31 cellular contexts compared by ENCODE assay signal in the genomic region with DNA sequence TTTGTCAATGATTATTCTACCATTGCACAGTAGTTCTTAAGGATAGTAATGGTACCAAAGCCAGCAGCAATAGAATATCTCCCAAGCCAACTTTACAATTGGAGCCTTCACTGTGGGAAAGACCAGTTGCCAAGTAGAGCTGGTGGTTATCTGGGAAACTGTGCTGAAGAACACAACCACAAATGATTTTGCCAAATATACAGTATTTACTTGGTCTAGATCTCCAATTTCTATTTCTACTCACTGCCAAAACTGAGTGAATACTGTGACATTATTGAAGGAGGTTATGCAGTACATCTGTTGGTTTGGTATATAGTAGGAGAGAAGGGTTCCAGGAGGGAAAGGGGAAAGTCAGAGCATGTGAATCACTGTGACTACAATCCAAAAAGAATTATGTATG. TPM values are rescaled to one million over a fixed set of nuclear protein-coding genes. Genes with fewer than 3 reads are reported as not detected.
A peak's percentile ranks its signal among the peaks of the same experiment; 100 is the strongest.
DNase-seq lines count a peak whose midpoint lies in the region; ATAC-seq, FAIRE-seq and TF ChIP-seq lines count a peak whose summit lies in the region.
"Had no signal": no experiment of that assay in that cellular context is flagged by ENCODE, and none has a peak within 500 bp of the region (broad histone marks: within the 10 kb centered on the region; RNA-seq: fewer than 3 reads in every experiment).

No MANE protein-coding gene starts in this region.

- no peak for TF ChIP-seq POLR2A in GM12892 (IDR thresholded peaks at IDR 0.05; ENCODE audit: low read depth, low read length)
- no peak for TF ChIP-seq POLR2A in GM12878 (IDR thresholded peaks at IDR 0.05; ENCODE audit: low read depth, low read length)

- FAIRE-seq in GM12892 (lab: Jason Lieb, UNC): peak; percentile 60
- FAIRE-seq in GM12878 (lab: Jason Lieb, UNC): no peak
- no peak for FAIRE-seq in frontal cortex (lab: Jason Lieb, UNC)

- H4K20me1 ChIP-seq in GM12878 (ENCODE audit: control insufficient read depth, insufficient read depth): no peaks in the 10 kb centered on the region; the same call in 1 of the 2 replicates

- no peaks in the 10 kb centered on the region for H3K9me3 Mint-ChIP-seq in activated CD4-positive, alpha-beta T cell treated with anti-CD3 and anti-CD28 coated beads, Interleukin-2, amount 10 ng/mL, durations not matched to agents 24 days and 14 days
- H3K9me3 Mint-ChIP-seq: activated CD4-positive, alpha-beta T cell treated with anti-CD3 and anti-CD28 coated beads, Interleukin-2, amount 10 ng/mL, durations not matched to agents 7 days and 5 days; activated naive CD4-positive, alpha-beta T cell treated with anti-CD3 and anti-CD28 coated beads, Interleukin-2, amount 10 ng/mL, durations not matched to agents 7 days and 5 days; HFFc6; stimulated activated naive CD8-positive, alpha-beta T cell treated with anti-CD3 and anti-CD28 coated beads, Interleukin-15, Interleukin-2, amounts not matched to agents 100 ng/mL and 50 ng/mL, for 24 hours; T-cell; WTC11 had no signal

- peaks cover 33% of the 10 kb centered on the region for H3K4me1 Mint-ChIP-seq in activated CD4-positive, alpha-beta T cell treated with anti-CD3 and anti-CD28 coated beads, Interleukin-2, amount 10 ng/mL, durations not matched to agents 24 days and 14 days

- POLR2A ChIA-PET in GM12878 (lab: Charles Lee): interaction anchor here (0.8 to 1.1 kb wide), 2 partner anchors 12 to 303 kb away, joined by 3 to 4 read pairs; no protein-coding TSS in a partner anchor

- TF ChIP-seq EP300 in GM12878 (IDR thresholded peaks at IDR 0.05; ENCODE audit: borderline replicate concordance in 1 of 2, control insufficient read depth in 1 of 2, low read depth in 2 of 2, low read length in 2 of 2): no peak

- H3K27me3 ChIP-seq in GM12878 (replicated peaks in 1 of 2; ENCODE audit: control insufficient read depth in 2 of 2, insufficient read depth in 2 of 2, low read length in 1 of 2): no peaks in the 10 kb centered on the region
- H3K27me3 ChIP-seq: gastroesophageal sphincter, right atrium auricular region, SJCRH30, uterus had no signal

- no peak for ATAC-seq in GM12878
- ATAC-seq: gastroesophageal sphincter, T-cell, WTC11 had no signal

- peaks cover 98% of the 10 kb centered on the region for H3K79me2 ChIP-seq in GM12878 (ENCODE audit: control insufficient read depth, insufficient read depth, low read length)

- peak overlapping the region; percentile 54 for H3K4me2 ChIP-seq in GM12878 (ENCODE audit: control insufficient read depth, insufficient read depth)

- no peak for TF ChIP-seq RAD21 in GM12878 (IDR thresholded peaks at IDR 0.05; ENCODE audit: insufficient read depth, low read depth, low read length)

- peak overlapping the region; percentile 32 for H3K27ac ChIP-seq in GM12878 (ENCODE audit: control insufficient read depth, insufficient read depth)
- H3K27ac ChIP-seq: coronary artery, gastroesophageal sphincter, SJCRH30, uterus had no signal

- peaks cover 18% of the 10 kb centered on the region for H3K36me3 Mint-ChIP-seq in activated CD4-positive, alpha-beta T cell treated with anti-CD3 and anti-CD28 coated beads, Interleukin-2, amount 10 ng/mL, durations not matched to agents 24 days and 14 days (ENCODE audit: low read depth)
- H3K36me3 Mint-ChIP-seq: WTC11 had no signal

- H3K36me3 ChIP-seq in GM12878 (ENCODE audit: control insufficient read depth in 2 of 2, insufficient read depth in 2 of 2, low read length in 1 of 2): peaks cover 0 to 9% of the 10 kb centered on the region in 2 experiments; a peak in 1 of 4 replicates
- H3K36me3 ChIP-seq: gastroesophageal sphincter, right atrium auricular region, SJCRH30, uterus had no signal

- in situ Hi-C loops in GM12878 (cut with MboI): no loop called here

- no peaks in the 10 kb centered on the region; the same call in 2 of the 3 replicates for H3K9me3 ChIP-seq in GM12878 (replicated peaks; ENCODE audit: control insufficient read depth, insufficient read depth, low read length)
- H3K9me3 ChIP-seq: gastroesophageal sphincter, right atrium auricular region, SJCRH30, uterus had no signal

- peak; percentile 7 for DNase-seq in activated CD4-positive, alpha-beta T cell treated with anti-CD3 and anti-CD28 coated beads, Interleukin-2, amount 10 ng/mL, durations not matched to agents 24 days and 14 days
- DNase-seq in activated CD4-positive, alpha-beta T cell treated with anti-CD3 and anti-CD28 coated beads, Interleukin-2, amount 50 U/mL, for 48 hours: no peak
- DNase-seq in GM12892 (ENCODE audit: insufficient read length) (no peak), GM12878 (ENCODE audit: low read depth, low spot score) (no peak), myocyte (ENCODE audit: low read depth) (peak; percentile 56), DMS53 (lab: John Stamatoyannopoulos, UW) (no peak), frontal cortex (ENCODE audit: low spot score in 2 of 2) (no peak)
- no peak for DNase-seq in NK-92 treated with Interleukin-12 subunit alpha and Interleukin-12 subunit beta, amount 100 ng/mL, for 24 hours (lab: John Stamatoyannopoulos, UW)
- DNase-seq: activated CD4-positive, alpha-beta T cell treated with anti-CD3 and anti-CD28 coated beads, Interleukin-2, amount 10 ng/mL, durations not matched to agents 7 days and 5 days; activated naive CD4-positive, alpha-beta T cell treated with anti-CD3 and anti-CD28 coated beads, Interleukin-2, amount 10 ng/mL, durations not matched to agents 7 days and 5 days; Calu3; caudate nucleus; DMS79 treated with DMSO at 0.1 percent for 48 hours; effector CD8-positive, alpha-beta T cell; GF-D8; GOT3; HFFc6; NCI-H2107; NCI-H345; NCI-H748 treated with DMSO at 0.1 percent for 48 hours; SJCRH30; stimulated activated CD4-positive, alpha-beta T cell treated with anti-CD3 and anti-CD28 coated beads, Interleukin-2, amount 100 ng/mL, for 24 hours; stimulated activated CD8-positive, alpha-beta memory T cell treated with anti-CD3 and anti-CD28 coated beads, Interleukin-4, amount 100 ng/mL, for 48 hours; T-cell; uterus had no signal

- no peak overlapping the region for H3K27ac Mint-ChIP-seq in activated CD4-positive, alpha-beta T cell treated with anti-CD3 and anti-CD28 coated beads, Interleukin-2, amount 10 ng/mL, durations not matched to agents 24 days and 14 days
- H3K27ac Mint-ChIP-seq: activated CD4-positive, alpha-beta T cell treated with anti-CD3 and anti-CD28 coated beads, Interleukin-2, amount 10 ng/mL, durations not matched to agents 7 days and 5 days; activated naive CD4-positive, alpha-beta T cell treated with anti-CD3 and anti-CD28 coated beads, Interleukin-2, amount 10 ng/mL, durations not matched to agents 7 days and 5 days; HFFc6; stimulated activated naive CD8-positive, alpha-beta T cell treated with anti-CD3 and anti-CD28 coated beads, Interleukin-15, Interleukin-2, amounts not matched to agents 100 ng/mL and 50 ng/mL, for 24 hours; T-cell; WTC11 had no signal

- H3K4me1 ChIP-seq in GM12878 (ENCODE audit: control insufficient read depth, insufficient read depth, low read length): no peaks in the 10 kb centered on the region
- H3K4me1 ChIP-seq: uterus had no signal

- no peaks in the 10 kb centered on the region for H3K27me3 Mint-ChIP-seq in activated CD4-positive, alpha-beta T cell treated with anti-CD3 and anti-CD28 coated beads, Interleukin-2, amount 10 ng/mL, durations not matched to agents 24 days and 14 days
- H3K27me3 Mint-ChIP-seq: activated CD4-positive, alpha-beta T cell treated with anti-CD3 and anti-CD28 coated beads, Interleukin-2, amount 10 ng/mL, durations not matched to agents 7 days and 5 days; stimulated activated naive CD8-positive, alpha-beta T cell treated with anti-CD3 and anti-CD28 coated beads, Interleukin-15, Interleukin-2, amounts not matched to agents 100 ng/mL and 50 ng/mL, for 24 hours; T-cell had no signal

- SMC1A ChIA-PET in GM12878 (lab: Charles Lee; ENCODE audit: uncharacterized antibody, unreplicated experiment): interaction anchor here (1.2 to 2.9 kb wide), 4 partner anchors 10 to 560 kb away, joined by 3 to 14 read pairs (median 4); no protein-coding TSS in a partner anchor

- no peak overlapping the region for H3K9ac ChIP-seq in GM12878 (ENCODE audit: control insufficient read depth, insufficient read depth, low read length)

- no peak overlapping the region for H3K4me3 Mint-ChIP-seq in activated CD4-positive, alpha-beta T cell treated with anti-CD3 and anti-CD28 coated beads, Interleukin-2, amount 10 ng/mL, durations not matched to agents 24 days and 14 days
- H3K4me3 Mint-ChIP-seq: activated CD4-positive, alpha-beta T cell treated with anti-CD3 and anti-CD28 coated beads, Interleukin-2, amount 10 ng/mL, durations not matched to agents 7 days and 5 days; activated naive CD4-positive, alpha-beta T cell treated with anti-CD3 and anti-CD28 coated beads, Interleukin-2, amount 10 ng/mL, durations not matched to agents 7 days and 5 days; WTC11 had no signal

- H3K4me3 ChIP-seq in GM12878: peak overlapping the region; percentile 46
- H3K4me3 ChIP-seq: coronary artery, gastroesophageal sphincter, lung, right atrium auricular region, SJCRH30, uterus had no signal

- no TSS peak for BruUV-seq in GM12878 (replicated peaks; lab: Mats Ljungman, UMichigan)

- no peak for TF ChIP-seq CTCF in GM12878 (IDR thresholded peaks at IDR 0.05 in 2 of 3, conservative IDR thresholded peaks at IDR 0.05 in 1 of 3; ENCODE audit: control insufficient read depth in 2 of 3, extremely low read depth in 1 of 3, insufficient read depth in 1 of 3, low read depth in 3 of 3, low read length in 3 of 3)

- intact Hi-C loops in activated CD4-positive, alpha-beta T cell treated with anti-CD3 and anti-CD28 coated beads, Interleukin-2, amount 10 ng/mL, durations not matched to agents 24 days and 14 days (cut with micrococcal nuclease): no loop called here
- intact Hi-C loops in GM12878 (cut with micrococcal nuclease; ENCODE audit: unreplicated experiment): no loop called here

- CTCF ChIA-PET in GM12878 (lab: Yijun Ruan, JAX): interaction anchor here (0.9 to 1.5 kb wide), 3 partner anchors 12 to 323 kb away, joined by 3 to 4 read pairs (median 3); partner anchors contain the start of gene PPA2

- RAD21 ChIA-PET in GM12878 (lab: Charles Lee; ENCODE audit: unreplicated experiment): interaction anchor here (0.8 kb wide), 1 partner anchor 323 kb away, joined by 3 read pairs; no protein-coding TSS in a partner anchor

- no peak overlapping the region for H2AFZ ChIP-seq in GM12878 (ENCODE audit: control insufficient read depth, low read depth, low read length)

RNA-seq across cellular contexts. Expression of gene TET2, which starts 3.8 kb away (rescaled TPM):
- 26.1 and 28.9 TPM in 2 replicates for total RNA-seq in activated CD4-positive, alpha-beta T cell treated with anti-CD3 and anti-CD28 coated beads, Interleukin-2, amount 10 ng/mL, durations not matched to agents 24 days and 14 days
- 11.5 TPM for polyA plus RNA-seq in GM12892 (2012; ENCODE audit: missing spikeins)
- total RNA-seq in GM12878 (2013; cell fraction: nucleolus; rRNA removed): 303 and 314 TPM in 2 replicates
- total RNA-seq in GM12878 (2014; rRNA removed) (39.5 and 50.8 TPM in 2 replicates), GM12878 (2014; rRNA removed; fragmentation: Illumina TruSeq; extraction: Trizol) (49.0 TPM in 2 replicates), GM12878 (2021) (42.9 and 44.4 TPM in 2 replicates), myocyte (15.1 and 18.6 TPM in 2 replicates), frontal cortex (29.8 TPM)
- polyA plus RNA-seq in GM12878 (2011; ENCODE audit: low read depth): 6.6 TPM
- polyA plus RNA-seq in GM12878 (2011; rRNA removed) (21.1 and 23.4 TPM in 2 replicates), GM12878 (2014; fragmentation: Illumina TruSeq; extraction: Trizol) (25.7 and 29.4 TPM in 2 replicates), GM12878 (2014; fragmentation: Nextera tagmentation; extraction: Ambion mirVana) (1 to 10 TPM; 3.7 to 6.6 TPM), GM12878 (2014; rRNA removed) (16.0 and 18.5 TPM in 2 replicates), GM12878 (2016; fragmentation: Nextera tagmentation; extraction: Ambion mirVana) (10 to 100 TPM; 29.3 to 29.7 TPM)
- 9.7 and 10.7 TPM in 2 replicates for polyA plus RNA-seq in GM12878 (2011; cell fraction: cytosol; rRNA removed)
- 27.5 and 39.0 TPM in 2 replicates for polyA plus RNA-seq in GM12878 (2011; cell fraction: nucleus; rRNA removed)
- 10.1 and 13.3 TPM in 2 replicates for polyA plus RNA-seq in GM12878 (2012)
- 108 and 145 TPM in 2 replicates for polyA minus RNA-seq in GM12878 (2011; rRNA and poly(A)+ RNA removed)
- polyA minus RNA-seq in GM12878 (2011; cell fraction: cytosol; rRNA and poly(A)+ RNA removed): 17.4 and 17.9 TPM in 2 replicates
- 140 and 183 TPM in 2 replicates for polyA minus RNA-seq in GM12878 (2011; cell fraction: nucleus; rRNA and poly(A)+ RNA removed)
- 3.3 TPM for polyA plus RNA-seq in myocyte (2012)

Comparison
In these comparisons a context has a peak if more than half of its experiments do, and no peak if none do; other contexts are left out.
1. DNase-seq: peak in activated CD4-positive, alpha-beta T cell treated with anti-CD3 and anti-CD28 coated beads, Interleukin-2, amount 10 ng/mL, durations not matched to agents 24 days and 14 days (single experiment) and myocyte (single experiment); none in activated CD4-positive, alpha-beta T cell treated with anti-CD3 and anti-CD28 coated beads, Interleukin-2, amount 50 U/mL, for 48 hours (0 of 2), GM12892 (single experiment), GM12878 (single experiment), DMS53 (single experiment), frontal cortex (0 of 2) and NK-92 treated with Interleukin-12 subunit alpha and Interleukin-12 subunit beta, amount 100 ng/mL, for 24 hours (single experiment).